11 cellular contexts compared by ENCODE assay signal in genomic region chr9:93156475-93157008, GRCh38. TPM values are rescaled to one million over a fixed set of nuclear protein-coding genes. Genes with fewer than 3 reads are reported as not detected.
DNase-seq lines count a peak whose midpoint lies in the region; ATAC-seq, FAIRE-seq and TF ChIP-seq lines count a peak whose summit lies in the region.
"Had no signal": no experiment of that assay in that cellular context is flagged by ENCODE, and none has a peak within 500 bp of the region (broad histone marks: within the 10 kb centered on the region; RNA-seq: fewer than 3 reads in every experiment).

No MANE protein-coding gene starts in this region.

- 72 to 89% methylated on average over 5 to 9 of the region's 11 CpGs for WGBS in esophagus squamous epithelium, 2 donors

- no peaks in the 10 kb centered on the region for H3K9me3 ChIP-seq in esophagus squamous epithelium
- no peaks in the 10 kb centered on the region for H3K9me3 ChIP-seq in PC-9 (ENCODE audit: insufficient read depth, low read depth)
- H3K9me3 ChIP-seq: left ventricle myocardium inferior had no signal

- CTCF ChIA-PET in PC-9 (lab: Charles Lee), result interaction anchor here (0.6 to 1.3 kb wide), 2 partner anchors 18 to 48 kb away, joined by 5 read pairs; no protein-coding TSS in a partner anchor

- intact Hi-C loops in esophagus squamous epithelium (cut with DNase I) (no loop called here), PC-9 (cut with micrococcal nuclease; ENCODE audit: unreplicated experiment) (no loop called here)

- H3F3A ChIP-seq in PC-9 (ENCODE audit: insufficient read depth, low read depth), result 0 out of 2 replicates have a peak, but pooled peaks cover 7% of the 10 kb centered on the region

- H3K9me2 ChIP-seq in PC-9 (ENCODE audit: insufficient read depth), result no peaks in the 10 kb centered on the region

- peak overlapping the region; percentile 37 for H3K27ac ChIP-seq in caudate nucleus (ENCODE audit: low read depth, low read length)
- H3K27ac ChIP-seq in esophagus squamous epithelium, result no peak overlapping the region
- H3K27ac ChIP-seq in PC-9, result no peak overlapping the region
- H3K27ac ChIP-seq: left ventricle myocardium inferior had no signal

- ATAC-seq in GM18505 (IDR thresholded peaks at IDR 0.05; ENCODE audit: unreplicated experiment) (peak; percentile 64), HG03565 (IDR thresholded peaks at IDR 0.05; ENCODE audit: unreplicated experiment) (peak; percentile 70)

- TF ChIP-seq POLR2A in GM18505 (IDR thresholded peaks at IDR 0.05; ENCODE audit: borderline replicate concordance, extremely low read depth, insufficient read depth, insufficient read length) (no peak), esophagus squamous epithelium (IDR thresholded peaks at IDR 0.05) (no peak)

- H3K79me2 ChIP-seq in PC-9 (ENCODE audit: low read depth), result no peaks in the 10 kb centered on the region

- peaks cover 0 to 12% (median 5%) of the 10 kb centered on the region in 3 donors for H3K4me1 ChIP-seq in esophagus squamous epithelium
- H3K4me1 ChIP-seq in PC-9 (replicated peaks; ENCODE audit: insufficient read depth), result no peaks in the 10 kb centered on the region; the same call in 1 of the 2 replicates

- TF ChIP-seq CTCF in esophagus squamous epithelium (IDR thresholded peaks at IDR 0.05) (no peak), PC-9 (conservative IDR thresholded peaks at IDR 0.05) (no peak)

- FAIRE-seq in urothelium cell line (lab: Jason Lieb, UNC), result no peak

- BruUV-seq in PC-9 (replicated peaks; lab: Mats Ljungman, UMichigan), result no TSS peak

- H3K36me3 ChIP-seq in esophagus squamous epithelium (no peaks in the 10 kb centered on the region), PC-9 (ENCODE audit: low read depth) (no peaks in the 10 kb centered on the region)
- H3K36me3 ChIP-seq: left ventricle myocardium inferior had no signal

- POLR2A ChIA-PET in PC-9 (lab: Charles Lee; ENCODE audit: unreplicated experiment), result no interaction called here

- H3K27me3 ChIP-seq in esophagus squamous epithelium (no peaks in the 10 kb centered on the region), PC-9 (ENCODE audit: insufficient read depth, low read depth) (no peaks in the 10 kb centered on the region)

- peak; percentile 20 for DNase-seq in CD1c-positive myeloid dendritic cell (ENCODE audit: extremely low spot score)
- DNase-seq in caudate nucleus (lab: John Stamatoyannopoulos, UW), result no peak
- DNase-seq in urothelium cell line (ENCODE audit: low spot score), result no peak
- no peak for DNase-seq in esophagus squamous epithelium (lab: John Stamatoyannopoulos, UW)
- DNase-seq in PC-9, result no peak
- no peak for DNase-seq in SKM-1 (lab: John Stamatoyannopoulos, UW; ENCODE audit: unreplicated experiment)
- DNase-seq: left ventricle myocardium inferior, NCI-H510A treated with DMSO at 0.1 percent for 48 hours had no signal

- H4K20me1 ChIP-seq in PC-9 (ENCODE audit: insufficient read depth), result no peaks in the 10 kb centered on the region

- no peak overlapping the region for H2AFZ ChIP-seq in PC-9

- H3K4me3 ChIP-seq in esophagus squamous epithelium (no peak overlapping the region), PC-9 (no peak overlapping the region)
- H3K4me3 ChIP-seq: left ventricle myocardium inferior had no signal

- H3K4me2 ChIP-seq in PC-9, result no peak overlapping the region

RNA-seq across cellular contexts. Expression of gene NINJ1, which starts 22.5 kb away (rescaled TPM):
- total RNA-seq in esophagus squamous epithelium, result 10 to 100 TPM; 12.6 to 61.3 (median 31.4) TPM
- total RNA-seq in PC-9 (2021), result 115 TPM in 2 replicates

RNA-seq across cellular contexts. Expression of gene WNK2, which starts 27.4 kb away (rescaled TPM):
- 1 to 10 TPM in 3 of 4 donors, under 1 TPM in 1; 0.40 to 8.8 (median 5.2) TPM for total RNA-seq in esophagus squamous epithelium
- 44.6 and 61.3 TPM in 2 replicates for total RNA-seq in PC-9 (2021)
- total RNA-seq: osteocyte had no signal
